Comparison of ENCODE assay signal across 29 cellular contexts in genomic region chr10:58173391-58173790, GRCh38.
"Had no signal": no experiment of that assay in that cellular context is flagged by ENCODE, and none has a peak within 500 bp of the region (broad histone marks: within the 10 kb centered on the region; RNA-seq: fewer than 3 reads in every experiment).

No MANE protein-coding gene starts in this region.

- H3K4me3 Mint-ChIP-seq: activated CD4-positive, alpha-beta T cell treated with anti-CD3 and anti-CD28 coated beads, Interleukin-2, amount 10 ng/mL, durations not matched to agents 7 days and 5 days; activated CD8-positive, alpha-beta T cell treated with anti-CD3 and anti-CD28 coated beads, Interleukin-2, amount 10 ng/mL, durations not matched to agents 7 days and 5 days; activated naive CD4-positive, alpha-beta T cell treated with anti-CD3 and anti-CD28 coated beads, Interleukin-2, amount 10 ng/mL, durations not matched to agents 7 days and 5 days; activated naive CD8-positive, alpha-beta T cell; activated naive CD8-positive, alpha-beta T cell treated with anti-CD3 and anti-CD28 coated beads, Interleukin-2, amount 50 U/mL, for 24 hours; activated T-cell treated with anti-CD3 and anti-CD28 coated beads, Interleukin-2, amount 50 U/mL, for 24 hours; brain had no signal

- H3K27ac Mint-ChIP-seq: activated CD4-positive, alpha-beta T cell treated with anti-CD3 and anti-CD28 coated beads, Interleukin-2, amount 10 ng/mL, durations not matched to agents 7 days and 5 days; activated CD8-positive, alpha-beta T cell treated with anti-CD3 and anti-CD28 coated beads, Interleukin-2, amount 10 ng/mL, durations not matched to agents 7 days and 5 days; activated naive CD4-positive, alpha-beta T cell treated with anti-CD3 and anti-CD28 coated beads, Interleukin-2, amount 10 ng/mL, durations not matched to agents 7 days and 5 days; activated naive CD8-positive, alpha-beta T cell; activated naive CD8-positive, alpha-beta T cell treated with anti-CD3 and anti-CD28 coated beads, Interleukin-2, amount 50 U/mL, for 24 hours; activated T-cell treated with anti-CD3 and anti-CD28 coated beads, Interleukin-2, amount 50 U/mL, for 24 hours; brain had no signal

- H3K27ac ChIP-seq: colonic mucosa, PC-9, RWPE1, WERI-Rb-1 had no signal

- H3K36me3 Mint-ChIP-seq: activated naive CD4-positive, alpha-beta T cell treated with anti-CD3 and anti-CD28 coated beads, Interleukin-2, amount 10 ng/mL, durations not matched to agents 7 days and 5 days; activated naive CD8-positive, alpha-beta T cell; brain had no signal

- ATAC-seq: activated CD8-positive, alpha-beta T cell treated with anti-CD3 and anti-CD28 coated beads, Interleukin-2, amount 10 ng/mL, durations not matched to agents 7 days and 5 days; activated naive CD8-positive, alpha-beta T cell treated with anti-CD3 and anti-CD28 coated beads, Interleukin-2, amount 50 U/mL, for 24 hours; Right ventricle myocardium inferior had no signal

- H3K4me1 ChIP-seq: colonic mucosa had no signal

- H3K4me1 Mint-ChIP-seq: activated CD4-positive, alpha-beta T cell treated with anti-CD3 and anti-CD28 coated beads, Interleukin-2, amount 10 ng/mL, durations not matched to agents 7 days and 5 days; activated naive CD4-positive, alpha-beta T cell treated with anti-CD3 and anti-CD28 coated beads, Interleukin-2, amount 10 ng/mL, durations not matched to agents 7 days and 5 days; activated naive CD8-positive, alpha-beta T cell treated with anti-CD3 and anti-CD28 coated beads, Interleukin-2, amount 50 U/mL, for 24 hours had no signal

- H3K27me3 ChIP-seq: colonic mucosa had no signal

- DNase-seq: activated CD4-positive, alpha-beta T cell treated with anti-CD3 and anti-CD28 coated beads, Interleukin-2, amount 10 ng/mL, durations not matched to agents 7 days and 5 days; activated CD4-positive, alpha-beta T cell treated with anti-CD3 and anti-CD28 coated beads, Interleukin-2, amount 50 U/mL, for 48 hours; activated CD4-positive, CD25-positive, alpha-beta regulatory T cell; activated CD8-positive, alpha-beta T cell treated with anti-CD3 and anti-CD28 coated beads, Interleukin-2, amount 10 ng/mL, durations not matched to agents 7 days and 5 days; activated naive CD4-positive, alpha-beta T cell treated with anti-CD3 and anti-CD28 coated beads, Interleukin-2, amount 10 ng/mL, durations not matched to agents 7 days and 5 days; activated naive CD8-positive, alpha-beta T cell treated with anti-CD3 and anti-CD28 coated beads, Interleukin-2, amount 50 U/mL, for 24 hours; activated T-cell treated with anti-CD3 and anti-CD28 coated beads, Interleukin-2, amount 50 U/mL, for 24 hours; anterior cingulate cortex; caudate nucleus; colonic mucosa; NCI-H1105; NCI-H1417 treated with DMSO at 0.1 percent for 48 hours; NCI-H1930; NCI-H2081 treated with DMSO at 0.1 percent for 48 hours; NCI-H510A; NCI-H526; NCI-H748 treated with DMSO at 0.1 percent for 48 hours; NK-92 treated with Interleukin-12 subunit alpha and Interleukin-12 subunit beta, amount 100 ng/mL, for 24 hours; PC-9; SIG-M5; SW 1271; T-helper 1 cell; T-helper 2 cell; T-helper 9 cell; WERI-Rb-1 had no signal

- H3K9me3 Mint-ChIP-seq: activated CD4-positive, alpha-beta T cell treated with anti-CD3 and anti-CD28 coated beads, Interleukin-2, amount 10 ng/mL, durations not matched to agents 7 days and 5 days; activated naive CD4-positive, alpha-beta T cell treated with anti-CD3 and anti-CD28 coated beads, Interleukin-2, amount 10 ng/mL, durations not matched to agents 7 days and 5 days; activated naive CD8-positive, alpha-beta T cell treated with anti-CD3 and anti-CD28 coated beads, Interleukin-2, amount 50 U/mL, for 24 hours; activated T-cell treated with anti-CD3 and anti-CD28 coated beads, Interleukin-2, amount 50 U/mL, for 24 hours; brain had no signal

- H3K27me3 Mint-ChIP-seq: activated naive CD4-positive, alpha-beta T cell treated with anti-CD3 and anti-CD28 coated beads, Interleukin-2, amount 10 ng/mL, durations not matched to agents 7 days and 5 days; activated T-cell treated with anti-CD3 and anti-CD28 coated beads, Interleukin-2, amount 50 U/mL, for 24 hours had no signal
